In genomic region chr10:21278491-21279216, GRCh38 we compare ENCODE assay signal across 8 cellular contexts.
DNase-seq lines count a peak whose midpoint lies in the region; TF ChIP-seq lines count a peak whose summit lies in the region.

No MANE protein-coding gene starts in this region.

- no peak overlapping the region for H3K4me3 Mint-ChIP-seq in HFFc6
- no peak overlapping the region for H3K4me3 Mint-ChIP-seq in T-helper 2 cell treated with Interferon-gamma antibody and Interleukin-4, amounts not matched to agents 5 μg/mL and 100 μg/mL, for 36 hours

- H3K9me3 ChIP-seq in iPS DF 6.9 (ENCODE audit: control insufficient read depth, insufficient read depth, low read length), result no peaks in the 10 kb centered on the region

- H3K27ac Mint-ChIP-seq in HFFc6, result no peak overlapping the region
- no peak overlapping the region for H3K27ac Mint-ChIP-seq in T-helper 2 cell treated with Interferon-gamma antibody and Interleukin-4, amounts not matched to agents 5 μg/mL and 100 μg/mL, for 36 hours

- DNase-seq in NCI-H1694 (lab: John Stamatoyannopoulos, UW), result peak; percentile 18
- no peak for DNase-seq in NCI-H1694 treated with DMSO at 0.1 percent for 48 hours (lab: John Stamatoyannopoulos, UW)
- peak; percentile 85 for DNase-seq in HFFc6
- DNase-seq in NAMALWA (ENCODE audit: low spot score), result peak; percentile 92
- DNase-seq in T-helper 2 cell treated with Interferon-gamma antibody and Interleukin-4, amounts not matched to agents 5 μg/mL and 100 μg/mL, for 36 hours (ENCODE audit: low spot score), result peak; percentile 50
- DNase-seq in astrocyte of the hippocampus (ENCODE audit: low read depth, low spot score), result peak; percentile 96
- DNase-seq in iPS DF 6.9 (ENCODE audit: low read depth, low spot score), result peak; percentile 94
- DNase-seq in stimulated activated CD4-positive, alpha-beta T cell treated with anti-CD3 and anti-CD28 coated beads, Interleukin-12 subunit alpha, Interleukin-12 subunit beta, amount 100 ng/mL, for 48 hours (ENCODE audit: low read depth in 2 of 3, low spot score in 1 of 3), result peak; percentile 73 to 82 (median 77)

- no peak overlapping the region for H3K4me3 ChIP-seq in iPS DF 6.9 (ENCODE audit: low read length)

- H3K36me3 Mint-ChIP-seq in HFFc6 (ENCODE audit: low read depth), result no peaks in the 10 kb centered on the region
- no peaks in the 10 kb centered on the region for H3K36me3 Mint-ChIP-seq in T-helper 2 cell treated with Interferon-gamma antibody and Interleukin-4, amounts not matched to agents 5 μg/mL and 100 μg/mL, for 36 hours (ENCODE audit: low read depth)

- H3K36me3 ChIP-seq in iPS DF 6.9 (ENCODE audit: control insufficient read depth, insufficient read depth, low read length), result no peaks in the 10 kb centered on the region

- TF ChIP-seq CTCF in HFFc6 (IDR thresholded peaks at IDR 0.05), result peak; percentile 97

- H3K9me3 Mint-ChIP-seq in HFFc6, result no peaks in the 10 kb centered on the region
- H3K9me3 Mint-ChIP-seq in T-helper 2 cell treated with Interferon-gamma antibody and Interleukin-4, amounts not matched to agents 5 μg/mL and 100 μg/mL, for 36 hours, result no peaks in the 10 kb centered on the region

- peaks cover 7% of the 10 kb centered on the region for H3K27me3 Mint-ChIP-seq in HFFc6 (ENCODE audit: insufficient read depth)
- no peaks in the 10 kb centered on the region for H3K27me3 Mint-ChIP-seq in T-helper 2 cell treated with Interferon-gamma antibody and Interleukin-4, amounts not matched to agents 5 μg/mL and 100 μg/mL, for 36 hours (ENCODE audit: low read depth)

- no CpG with 5 or more reads among the region's 8 CpGs for WGBS in iPS DF 6.9 (ENCODE audit: insufficient coverage, insufficient read length)

- no peak overlapping the region for H3K27ac ChIP-seq in iPS DF 6.9 (ENCODE audit: low read length)

- no peaks in the 10 kb centered on the region for H3K27me3 ChIP-seq in iPS DF 6.9 (ENCODE audit: control insufficient read depth, insufficient read depth, low read length)

- peaks cover 4% of the 10 kb centered on the region; the same call in 1 of the 2 replicates for H3K4me1 ChIP-seq in iPS DF 6.9 (ENCODE audit: control insufficient read depth, insufficient read depth, low read length)

- H3K4me1 Mint-ChIP-seq in HFFc6 (ENCODE audit: low read depth), result peaks cover 22% of the 10 kb centered on the region
- no peaks in the 10 kb centered on the region for H3K4me1 Mint-ChIP-seq in T-helper 2 cell treated with Interferon-gamma antibody and Interleukin-4, amounts not matched to agents 5 μg/mL and 100 μg/mL, for 36 hours (ENCODE audit: low read depth)
